1 cellular context compared by ENCODE assay signal in the genomic region with DNA sequence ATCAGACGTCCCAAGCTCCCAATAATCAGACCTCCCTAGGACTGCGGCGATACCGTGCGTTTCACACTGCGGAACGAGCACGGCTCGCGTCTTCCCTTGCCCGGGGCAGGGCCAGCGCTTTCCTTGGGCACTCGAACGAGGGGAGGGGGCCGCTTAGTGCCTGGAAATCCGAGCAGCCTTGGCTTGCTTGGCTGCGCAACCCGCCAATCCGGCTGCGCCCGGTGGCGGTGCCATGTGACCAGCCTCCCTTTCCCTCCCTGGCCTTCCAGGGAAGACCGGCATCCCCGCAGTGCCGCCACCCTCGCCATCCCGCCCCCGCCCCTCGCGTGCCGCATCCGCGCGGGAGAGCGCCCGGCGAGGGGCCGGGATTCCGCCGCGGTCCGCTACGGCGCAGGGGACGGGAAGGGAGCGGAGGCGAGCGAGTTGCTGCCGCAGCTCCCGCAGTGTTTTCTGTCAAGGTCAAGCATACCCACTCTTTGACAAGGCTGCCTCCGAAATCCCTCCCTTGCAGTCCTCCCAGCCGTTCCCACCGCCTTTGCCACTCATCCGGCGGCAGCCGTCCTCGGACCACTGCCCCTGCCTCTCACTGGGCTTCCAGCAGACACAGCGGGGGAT.
TF ChIP-seq lines count a peak whose summit lies in the region.

No MANE protein-coding gene starts in this region.

TF ChIP-seq in GM12878, 131 proteins besides CTCF, POLR2A, EP300 and RAD21 (continued from another document):
- TF ChIP-seq MTA2 (IDR thresholded peaks at IDR 0.05; ENCODE audit: low read depth) (no peak), USF1 (IDR thresholded peaks at IDR 0.05; ENCODE audit: borderline replicate concordance, extremely low read length, insufficient read depth, low read depth, low read length) (no peak), IKZF1 (conservative IDR thresholded peaks at IDR 0.05) (peak; percentile 56; the same call in 1 of the 2 replicates), E2F4 (IDR thresholded peaks at IDR 0.05; ENCODE audit: low read depth, low read length) (no peak), IRF4 (IDR thresholded peaks at IDR 0.05; ENCODE audit: low read depth, low read length) (no peak), YBX1 (IDR thresholded peaks at IDR 0.05) (no peak), HDAC6 (IDR thresholded peaks at IDR 0.05; ENCODE audit: unreplicated experiment) (no peak), SUZ12 (IDR thresholded peaks at IDR 0.05; ENCODE audit: unreplicated experiment) (peak; percentile 94), BHLHE40 (IDR thresholded peaks at IDR 0.05; ENCODE audit: borderline replicate concordance in 1 of 2, low read depth in 2 of 2, low read length in 1 of 2) (peak in 1 of 2 experiments; percentile 30; a peak in 1 of 4 replicates), EED (IDR thresholded peaks at IDR 0.05; ENCODE audit: low read depth) (0 out of 2 replicates have a peak, but pooled peaks have one; percentile 12), RBBP5 (conservative IDR thresholded peaks at IDR 0.05) (no peak), EGR1 (IDR thresholded peaks at IDR 0.05; ENCODE audit: borderline replicate concordance in 1 of 2, low read depth in 2 of 2, low read length in 2 of 2) (0 out of 3 replicates have a peak, but pooled peaks of 1 of the 2 experiments have one; percentile 8), TAF1 (IDR thresholded peaks at IDR 0.05; ENCODE audit: borderline replicate concordance, low read depth, low read length) (no peak), PML (IDR thresholded peaks at IDR 0.05; ENCODE audit: low read length) (no peak)
- TF ChIP-seq, protein P1, sequence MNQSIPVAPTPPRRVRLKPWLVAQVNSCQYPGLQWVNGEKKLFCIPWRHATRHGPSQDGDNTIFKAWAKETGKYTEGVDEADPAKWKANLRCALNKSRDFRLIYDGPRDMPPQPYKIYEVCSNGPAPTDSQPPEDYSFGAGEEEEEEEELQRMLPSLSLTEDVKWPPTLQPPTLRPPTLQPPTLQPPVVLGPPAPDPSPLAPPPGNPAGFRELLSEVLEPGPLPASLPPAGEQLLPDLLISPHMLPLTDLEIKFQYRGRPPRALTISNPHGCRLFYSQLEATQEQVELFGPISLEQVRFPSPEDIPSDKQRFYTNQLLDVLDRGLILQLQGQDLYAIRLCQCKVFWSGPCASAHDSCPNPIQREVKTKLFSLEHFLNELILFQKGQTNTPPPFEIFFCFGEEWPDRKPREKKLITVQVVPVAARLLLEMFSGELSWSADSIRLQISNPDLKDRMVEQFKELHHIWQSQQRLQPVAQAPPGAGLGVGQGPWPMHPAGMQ (IDR thresholded peaks at IDR 0.05; ENCODE audit: borderline replicate concordance) = no peak
- TF ChIP-seq, protein P2, sequence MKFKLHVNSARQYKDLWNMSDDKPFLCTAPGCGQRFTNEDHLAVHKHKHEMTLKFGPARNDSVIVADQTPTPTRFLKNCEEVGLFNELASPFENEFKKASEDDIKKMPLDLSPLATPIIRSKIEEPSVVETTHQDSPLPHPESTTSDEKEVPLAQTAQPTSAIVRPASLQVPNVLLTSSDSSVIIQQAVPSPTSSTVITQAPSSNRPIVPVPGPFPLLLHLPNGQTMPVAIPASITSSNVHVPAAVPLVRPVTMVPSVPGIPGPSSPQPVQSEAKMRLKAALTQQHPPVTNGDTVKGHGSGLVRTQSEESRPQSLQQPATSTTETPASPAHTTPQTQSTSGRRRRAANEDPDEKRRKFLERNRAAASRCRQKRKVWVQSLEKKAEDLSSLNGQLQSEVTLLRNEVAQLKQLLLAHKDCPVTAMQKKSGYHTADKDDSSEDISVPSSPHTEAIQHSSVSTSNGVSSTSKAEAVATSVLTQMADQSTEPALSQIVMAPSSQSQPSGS (IDR thresholded peaks at IDR 0.05; ENCODE audit: low read length) = no peak
- TF ChIP-seq, protein P3, sequence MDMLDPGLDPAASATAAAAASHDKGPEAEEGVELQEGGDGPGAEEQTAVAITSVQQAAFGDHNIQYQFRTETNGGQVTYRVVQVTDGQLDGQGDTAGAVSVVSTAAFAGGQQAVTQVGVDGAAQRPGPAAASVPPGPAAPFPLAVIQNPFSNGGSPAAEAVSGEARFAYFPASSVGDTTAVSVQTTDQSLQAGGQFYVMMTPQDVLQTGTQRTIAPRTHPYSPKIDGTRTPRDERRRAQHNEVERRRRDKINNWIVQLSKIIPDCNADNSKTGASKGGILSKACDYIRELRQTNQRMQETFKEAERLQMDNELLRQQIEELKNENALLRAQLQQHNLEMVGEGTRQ (IDR thresholded peaks at IDR 0.05; ENCODE audit: borderline replicate concordance, low read depth, low read length) = no peak
